Comparison of ENCODE assay signal across 10 cellular contexts in the genomic region with DNA sequence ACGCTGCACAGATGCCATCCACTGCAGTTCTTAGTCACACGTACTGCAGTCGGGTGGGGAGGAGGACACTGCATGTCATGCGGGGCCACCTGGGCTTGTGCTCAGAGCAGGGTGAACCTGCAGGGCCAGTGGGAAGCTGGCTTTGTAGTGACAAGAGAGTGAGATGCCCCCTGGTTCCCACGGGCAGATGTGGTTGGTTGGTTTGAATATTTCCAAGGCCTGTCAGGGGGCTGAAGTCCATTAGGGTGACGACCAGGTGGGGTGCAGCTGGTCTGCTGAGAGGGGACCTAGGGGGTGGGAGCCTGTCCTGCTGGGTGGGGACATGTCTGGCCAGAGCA. TPM values are rescaled to one million over a fixed set of nuclear protein-coding genes. Genes with fewer than 3 reads are reported as not detected.
A peak's percentile ranks its signal among the peaks of the same experiment; 100 is the strongest.
DNase-seq lines count a peak whose midpoint lies in the region; ATAC-seq and TF ChIP-seq lines count a peak whose summit lies in the region.
"Had no signal": no experiment of that assay in that cellular context is flagged by ENCODE, and none has a peak within 500 bp of the region (broad histone marks: within the 10 kb centered on the region; RNA-seq: fewer than 3 reads in every experiment).

No MANE protein-coding gene starts in this region.

- H2AFZ ChIP-seq in neural cell (ENCODE audit: low read depth, low read length) = no peak overlapping the region

- peaks cover 30% of the 10 kb centered on the region for H3K36me3 Mint-ChIP-seq in CD4-positive, alpha-beta T cell (ENCODE audit: low read depth)

- H3F3A ChIP-seq in neural cell (ENCODE audit: insufficient read depth, low read length, poor library complexity, severe bottlenecking) = peaks cover 6% of the 10 kb centered on the region

- intact Hi-C loops in CD4-positive, alpha-beta T cell (cut with DNase I, micrococcal nuclease) = no loop called here

- H3K79me2 ChIP-seq in neural cell (replicated peaks; ENCODE audit: insufficient read depth, low read length) = no peaks in the 10 kb centered on the region

- no peak for TF ChIP-seq EP300 in neural cell (conservative IDR thresholded peaks at IDR 0.05; ENCODE audit: poor library complexity, severe bottlenecking)

- ATAC-seq in CD4-positive, alpha-beta T cell (ENCODE audit: poor library complexity) = no peak
- ATAC-seq in HG02981 (IDR thresholded peaks at IDR 0.05; ENCODE audit: unreplicated experiment) (no peak), HG03521 (IDR thresholded peaks at IDR 0.05; ENCODE audit: unreplicated experiment) (no peak)
- ATAC-seq: activated CD4-positive, CD25-positive, alpha-beta regulatory T cell treated with anti-CD3 and anti-CD28 coated beads, Interleukin-2, amount 50 U/mL, for 24 hours had no signal

- H3K9ac ChIP-seq in neural cell (ENCODE audit: low read length) = peak overlapping the region; percentile 78

- POLR2A ChIA-PET in CD4-positive, alpha-beta T cell (lab: Charles Lee) = interaction anchor here (2.2 to 5.9 kb wide), 5 partner anchors 10 to 134 kb away, joined by 8 to 77 read pairs (median 20); a partner anchor contains a TSS

- no peak for TF ChIP-seq CTCF in CD4-positive, alpha-beta T cell (IDR thresholded peaks at IDR 0.05)
- TF ChIP-seq CTCF in LNCaP clone FGC (IDR thresholded peaks at IDR 0.05; ENCODE audit: control insufficient read depth, extremely low read depth, insufficient read depth) = no peak
- no peak for TF ChIP-seq CTCF in choroid plexus epithelial cell (conservative IDR thresholded peaks at IDR 0.05; ENCODE audit: low read depth, low read length)
- no peak for TF ChIP-seq CTCF in neural cell (IDR thresholded peaks at IDR 0.05; ENCODE audit: poor library complexity, severe bottlenecking)

- peaks cover 22% of the 10 kb centered on the region for H3K27me3 Mint-ChIP-seq in CD4-positive, alpha-beta T cell

- peaks cover 3% of the 10 kb centered on the region for H3K9me3 ChIP-seq in CD4-positive, alpha-beta T cell (ENCODE audit: control insufficient read depth, low read length)
- no peaks in the 10 kb centered on the region for H3K9me3 ChIP-seq in neural cell (ENCODE audit: low read length)
- H3K9me3 ChIP-seq: ovary had no signal

- peak overlapping the region; percentile 93 for H3K4me3 Mint-ChIP-seq in CD4-positive, alpha-beta T cell

- no peaks in the 10 kb centered on the region for H3K9me2 ChIP-seq in neural cell (ENCODE audit: insufficient read depth, low read length)

- no peak overlapping the region for H3K27ac ChIP-seq in CD4-positive, alpha-beta T cell (ENCODE audit: low read depth, low read length)
- H3K27ac ChIP-seq in neural cell (ENCODE audit: low read length) = no peak overlapping the region

- H4K20me1 ChIP-seq in neural cell (ENCODE audit: insufficient read depth) = no peaks in the 10 kb centered on the region

- peak overlapping the region; percentile 76 for H3K4me3 ChIP-seq in LNCaP clone FGC (ENCODE audit: low read depth, low read length)
- peak overlapping the region; percentile 83 for H3K4me3 ChIP-seq in choroid plexus epithelial cell (ENCODE audit: low read depth, low read length)
- peak overlapping the region; percentile 89 for H3K4me3 ChIP-seq in neural cell (ENCODE audit: low read length)

- peaks cover under 1% of the 10 kb centered on the region for H3K9me3 Mint-ChIP-seq in CD4-positive, alpha-beta T cell

- no peak for TF ChIP-seq RAD21 in neural cell (conservative IDR thresholded peaks at IDR 0.05)

- DNase-seq in CD4-positive, alpha-beta T cell = no peak
- no peak for DNase-seq in LNCaP clone FGC (ENCODE audit: low read depth)
- no peak for DNase-seq in choroid plexus epithelial cell (ENCODE audit: low read depth)
- DNase-seq in DMS114 treated with DMSO at 0.1 percent for 48 hours (lab: John Stamatoyannopoulos, UW; ENCODE audit: unreplicated experiment) = no peak
- no peak for DNase-seq in NCI-H1105 treated with DMSO at 0.1 percent for 48 hours (lab: John Stamatoyannopoulos, UW)

- no peaks in the 10 kb centered on the region for H3K36me3 ChIP-seq in neural cell (ENCODE audit: insufficient read depth, low read length)
- H3K36me3 ChIP-seq: ovary had no signal

- peak overlapping the region; percentile 98 for H3K27ac Mint-ChIP-seq in CD4-positive, alpha-beta T cell

- H3K4me2 ChIP-seq in neural cell (ENCODE audit: low read length) = no peak overlapping the region

- no peaks in the 10 kb centered on the region for H3K27me3 ChIP-seq in CD4-positive, alpha-beta T cell (ENCODE audit: control insufficient read depth, insufficient read depth, low read length)
- H3K27me3 ChIP-seq in neural cell (ENCODE audit: insufficient read depth, low read depth, low read length) = no peaks in the 10 kb centered on the region
- H3K27me3 ChIP-seq: ovary had no signal

- CTCF ChIA-PET in CD4-positive, alpha-beta T cell (lab: Charles Lee) = interaction anchor here (0.8 to 2.9 kb wide), 7 partner anchors 9 to 252 kb away, joined by 3 to 20 read pairs (median 5); a partner anchor contains a TSS

- H3K4me1 Mint-ChIP-seq in CD4-positive, alpha-beta T cell (ENCODE audit: low read depth) = peaks cover 31% of the 10 kb centered on the region

TF ChIP-seq in neural cell, 6 proteins besides CTCF, POLR2A, EP300 and RAD21:
- TF ChIP-seq POLR2AphosphoS5 (IDR thresholded peaks at IDR 0.05) (no peak), SMC3 (conservative IDR thresholded peaks at IDR 0.05; ENCODE audit: poor library complexity) (no peak), TAF1 (IDR thresholded peaks at IDR 0.05; ENCODE audit: low read depth) (no peak)
- TF ChIP-seq, protein P1, sequence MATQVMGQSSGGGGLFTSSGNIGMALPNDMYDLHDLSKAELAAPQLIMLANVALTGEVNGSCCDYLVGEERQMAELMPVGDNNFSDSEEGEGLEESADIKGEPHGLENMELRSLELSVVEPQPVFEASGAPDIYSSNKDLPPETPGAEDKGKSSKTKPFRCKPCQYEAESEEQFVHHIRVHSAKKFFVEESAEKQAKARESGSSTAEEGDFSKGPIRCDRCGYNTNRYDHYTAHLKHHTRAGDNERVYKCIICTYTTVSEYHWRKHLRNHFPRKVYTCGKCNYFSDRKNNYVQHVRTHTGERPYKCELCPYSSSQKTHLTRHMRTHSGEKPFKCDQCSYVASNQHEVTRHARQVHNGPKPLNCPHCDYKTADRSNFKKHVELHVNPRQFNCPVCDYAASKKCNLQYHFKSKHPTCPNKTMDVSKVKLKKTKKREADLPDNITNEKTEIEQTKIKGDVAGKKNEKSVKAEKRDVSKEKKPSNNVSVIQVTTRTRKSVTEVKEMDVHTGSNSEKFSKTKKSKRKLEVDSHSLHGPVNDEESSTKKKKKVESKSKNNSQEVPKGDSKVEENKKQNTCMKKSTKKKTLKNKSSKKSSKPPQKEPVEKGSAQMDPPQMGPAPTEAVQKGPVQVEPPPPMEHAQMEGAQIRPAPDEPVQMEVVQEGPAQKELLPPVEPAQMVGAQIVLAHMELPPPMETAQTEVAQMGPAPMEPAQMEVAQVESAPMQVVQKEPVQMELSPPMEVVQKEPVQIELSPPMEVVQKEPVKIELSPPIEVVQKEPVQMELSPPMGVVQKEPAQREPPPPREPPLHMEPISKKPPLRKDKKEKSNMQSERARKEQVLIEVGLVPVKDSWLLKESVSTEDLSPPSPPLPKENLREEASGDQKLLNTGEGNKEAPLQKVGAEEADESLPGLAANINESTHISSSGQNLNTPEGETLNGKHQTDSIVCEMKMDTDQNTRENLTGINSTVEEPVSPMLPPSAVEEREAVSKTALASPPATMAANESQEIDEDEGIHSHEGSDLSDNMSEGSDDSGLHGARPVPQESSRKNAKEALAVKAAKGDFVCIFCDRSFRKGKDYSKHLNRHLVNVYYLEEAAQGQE (IDR thresholded peaks at IDR 0.05; ENCODE audit: borderline replicate concordance) = no peak

RNA-seq across cellular contexts. Expression of a gene that starts 14.3 kb away (rescaled TPM):
- 1 to 10 TPM; 1.6 to 2.2 TPM for total RNA-seq in CD4-positive, alpha-beta T cell
- polyA plus RNA-seq in neural cell = 5.1 and 9.8 TPM in 2 replicates
- polyA minus RNA-seq in neural cell = 11.6 and 17.0 TPM in 2 replicates

RNA-seq across cellular contexts. Expression of a gene that starts 36.8 kb away (rescaled TPM):
- total RNA-seq in CD4-positive, alpha-beta T cell = not detected
- polyA plus RNA-seq in neural cell = 30.0 and 39.4 TPM in 2 replicates
- 26.9 and 31.9 TPM in 2 replicates for polyA minus RNA-seq in neural cell

RNA-seq across cellular contexts. Expression of a gene that starts 38.8 kb away (rescaled TPM):
- not detected for total RNA-seq in CD4-positive, alpha-beta T cell
- polyA plus RNA-seq in neural cell = 2.5 and 2.7 TPM in 2 replicates
- polyA minus RNA-seq in neural cell = 0.69 and 1.7 TPM in 2 replicates
- total RNA-seq: ovary had no signal
- polyA plus RNA-seq: ovary had no signal

RNA-seq across cellular contexts. Expression of a gene that starts 50.1 kb away (rescaled TPM):
- total RNA-seq in CD4-positive, alpha-beta T cell = under 1 TPM; 0.36 to 0.56 TPM
- polyA plus RNA-seq in neural cell = 0.10 TPM in 1 of 2 replicates, not detected in the other
- not detected in 2 replicates for polyA minus RNA-seq in neural cell
